In genomic region chr17:7484964-7485377, GRCh38 we compare ENCODE assay signal across 8 cellular contexts. TPM values are rescaled to one million over a fixed set of nuclear protein-coding genes. Genes with fewer than 3 reads are reported as not detected.
DNase-seq lines count a peak whose midpoint lies in the region; ATAC-seq and TF ChIP-seq lines count a peak whose summit lies in the region.

No MANE protein-coding gene starts in this region.

- ATAC-seq in IMR-90 (ENCODE audit: low read depth) = no peak
- ATAC-seq in natural killer cell treated with Interleukin-12 subunit alpha and Interleukin-12 subunit beta and Interleukin-15 and Interleukin-18, amount 100 ng/mL, for 72 hours = no peak

- peaks cover 1 to 61% of the 10 kb centered on the region in 2 experiments; a peak in 2 of 4 replicates for H3K79me1 ChIP-seq in IMR-90 (ENCODE audit: low read depth in 1 of 2, low read length in 2 of 2)

- peak overlapping the region; percentile 67 for H2BK5ac ChIP-seq in IMR-90 (ENCODE audit: low read depth, low read length, poor library complexity, severe bottlenecking)

- H3K9me3 Mint-ChIP-seq in CD14-positive monocyte = no peaks in the 10 kb centered on the region
- no peaks in the 10 kb centered on the region for H3K9me3 Mint-ChIP-seq in natural killer cell treated with Interleukin-12 subunit alpha and Interleukin-12 subunit beta and Interleukin-15 and Interleukin-18, amount 100 ng/mL, for 72 hours

- POLR2A ChIA-PET in IMR-90 (lab: Charles Lee; ENCODE audit: unreplicated experiment) = interaction anchor here (0.6 kb wide), 2 partner anchors 9 to 81 kb away, joined by 3 to 5 read pairs; partner anchors contain the start of gene TMEM256

- peak overlapping the region; percentile 78 for H2AFZ ChIP-seq in IMR-90 (replicated peaks; ENCODE audit: low read length, poor library complexity)

- peaks cover 73% of the 10 kb centered on the region for H3K4me1 Mint-ChIP-seq in CD14-positive monocyte
- peaks cover 55 to 62% of the 10 kb centered on the region in 2 donors for H3K4me1 Mint-ChIP-seq in natural killer cell treated with Interleukin-12 subunit alpha and Interleukin-12 subunit beta and Interleukin-15 and Interleukin-18, amount 100 ng/mL, for 72 hours (ENCODE audit: low read depth in 2 of 2)

- no peaks in the 10 kb centered on the region for H3K27me3 ChIP-seq in IMR-90 (ENCODE audit: control insufficient read depth, insufficient read depth, low read length)

- peaks cover 1 to 3% (median 2%) of the 10 kb centered on the region in 3 donors for H3K27me3 Mint-ChIP-seq in CD14-positive monocyte (ENCODE audit: low read depth in 3 of 3)
- H3K27me3 Mint-ChIP-seq in natural killer cell treated with Interleukin-12 subunit alpha and Interleukin-12 subunit beta and Interleukin-15 and Interleukin-18, amount 100 ng/mL, for 72 hours = no peaks in the 10 kb centered on the region

- H3K56ac ChIP-seq in IMR-90 (ENCODE audit: extremely low read depth, insufficient read depth, low read length) = peak overlapping the region; percentile 72

- peak overlapping the region; percentile 20 for H2AK5ac ChIP-seq in IMR-90 (ENCODE audit: low read depth, low read length)

- no peak overlapping the region for H4K5ac ChIP-seq in IMR-90 (ENCODE audit: low read depth, low read length)

- peak overlapping the region; percentile 96 to 100 (median 100) for H3K27ac Mint-ChIP-seq in CD14-positive monocyte
- H3K27ac Mint-ChIP-seq in natural killer cell treated with Interleukin-12 subunit alpha and Interleukin-12 subunit beta and Interleukin-15 and Interleukin-18, amount 100 ng/mL, for 72 hours = peak overlapping the region; percentile 98

- peak overlapping the region; percentile 55 for H3K4me3 ChIP-seq in IMR-90 (ENCODE audit: insufficient read depth, low read depth, low read length)

- peak overlapping the region; percentile 98 for H3K23ac ChIP-seq in IMR-90 (ENCODE audit: low read depth, low read length)

- peak overlapping the region; percentile 93 to 97 for H3K4me3 Mint-ChIP-seq in CD14-positive monocyte
- H3K4me3 Mint-ChIP-seq in natural killer cell treated with Interleukin-12 subunit alpha and Interleukin-12 subunit beta and Interleukin-15 and Interleukin-18, amount 100 ng/mL, for 72 hours = peak overlapping the region; percentile 91

- peaks cover 13% of the 10 kb centered on the region for H3K4me1 ChIP-seq in IMR-90 (ENCODE audit: control insufficient read depth, insufficient read depth, low read length)

- no peak overlapping the region for H2BK20ac ChIP-seq in IMR-90 (ENCODE audit: low read depth, low read length)

- no CpG with 5 or more reads among the region's 15 CpGs for WGBS in IMR-90 (ENCODE audit: extremely low coverage in 2 of 2, insufficient read length in 1 of 2), 2 experiments

- TF ChIP-seq CTCF in CD14-positive monocyte (IDR thresholded peaks at IDR 0.05) = no peak
- TF ChIP-seq CTCF in IMR-90 (conservative IDR thresholded peaks at IDR 0.05; ENCODE audit: low read depth, low read length) = no peak

- H3K27ac ChIP-seq in IMR-90 (ENCODE audit: insufficient read depth, low read length) (peak overlapping the region; percentile 47), caudate nucleus (ENCODE audit: low read depth, low read length) (peak overlapping the region; percentile 99)

- H4K8ac ChIP-seq in IMR-90 (ENCODE audit: low read depth in 2 of 2, low read length in 2 of 2) = peak overlapping the region in 1 of 2 experiments; percentile 10; a peak in 1 of 4 replicates

- CTCF ChIA-PET in IMR-90 (lab: Yijun Ruan, JAX) = no interaction called here

- no peak for TF ChIP-seq RAD21 in IMR-90 (IDR thresholded peaks at IDR 0.05; ENCODE audit: low read length)

- H4K91ac ChIP-seq in IMR-90 (ENCODE audit: insufficient read depth, low read depth, low read length) = 0 out of 2 replicates have a peak overlapping the region, but pooled peaks have one; percentile 0

- no peaks in the 10 kb centered on the region for H3K9me3 ChIP-seq in IMR-90 (ENCODE audit: control insufficient read depth, insufficient read depth, low read length)

- peak overlapping the region; percentile 7; the same call in 1 of the 3 replicates for H2BK15ac ChIP-seq in IMR-90 (ENCODE audit: low read depth, low read length)

- peaks cover 3% of the 10 kb centered on the region; the same call in 1 of the 2 replicates for H3K36me3 ChIP-seq in IMR-90 (ENCODE audit: control insufficient read depth, insufficient read depth, low read length)

- intact Hi-C loops in CD14-positive monocyte (cut with micrococcal nuclease) (loop anchor here (1.0 to 10.0 kb wide), 8 partner anchors 46 to 357 kb away; partner anchors contain the start of genes DVL2 (in 1 of the 2), FGF11 (in 1 of the 2), KCTD11 (in 1 of the 2) and PHF23 (in 1 of the 2)), IMR-90 (cut with micrococcal nuclease) (loop anchor here (1.0 to 5.0 kb wide), 3 partner anchors 76 to 202 kb away; partner anchors contain the start of genes SENP3, TMEM256, TP53 and WRAP53)

- DNase-seq in CD14-positive monocyte (ENCODE audit: low spot score) (no peak), IMR-90 (no peak), caudate nucleus (lab: John Stamatoyannopoulos, UW) (no peak), C1 segment of cervical spinal cord (lab: John Stamatoyannopoulos, UW) (no peak), SW 1271 (lab: John Stamatoyannopoulos, UW) (no peak), HPDE6-E6E7 (ENCODE audit: extremely low spot score) (no peak)
- DNase-seq in natural killer cell treated with Interleukin-12 subunit alpha and Interleukin-12 subunit beta and Interleukin-15 and Interleukin-18, amount 100 ng/mL, for 72 hours (ENCODE audit: low spot score) = no peak
- DNase-seq in activated CD8-positive, alpha-beta memory T cell treated with anti-CD3 and anti-CD28 coated beads, Interleukin-2, amount 50 U/mL, for 48 hours = no peak

- TF ChIP-seq POLR2A in IMR-90 (IDR thresholded peaks at IDR 0.05; ENCODE audit: low read depth, low read length) = no peak

- peak overlapping the region; percentile 6; the same call in 1 of the 2 replicates for H3K18ac ChIP-seq in IMR-90 (ENCODE audit: low read depth, low read length)

- H3K4me2 ChIP-seq in IMR-90 (ENCODE audit: low read depth, low read length) = peak overlapping the region; percentile 98

- peaks cover 48% of the 10 kb centered on the region for H4K20me1 ChIP-seq in IMR-90 (ENCODE audit: insufficient read depth, low read length)

- BruUV-seq in IMR-90 (replicated peaks; lab: Mats Ljungman, UMichigan) = no TSS peak

- in situ Hi-C loops in IMR-90 (cut with MboI; ENCODE audit: low sequenced_read_pairs) = no loop called here

- dilution Hi-C loops in IMR-90 (cut with HindIII; ENCODE audit: low sequenced_read_pairs, unreplicated experiment) = no loop called here

- peaks cover 6% of the 10 kb centered on the region; the same call in 1 of the 2 replicates for H3K9me1 ChIP-seq in IMR-90 (ENCODE audit: insufficient read depth, low read length)

- H2AK9ac ChIP-seq in IMR-90 (replicated peaks; ENCODE audit: low read depth, low read length, poor library complexity) = peak overlapping the region; percentile 75

- peak overlapping the region; percentile 87 for H3K4ac ChIP-seq in IMR-90 (ENCODE audit: low read depth, low read length)

- H2BK120ac ChIP-seq in IMR-90 (ENCODE audit: low read depth, low read length) = no peak overlapping the region

- peaks cover 14 to 15% of the 10 kb centered on the region in 2 donors for H3K36me3 Mint-ChIP-seq in CD14-positive monocyte
- peaks cover 29% of the 10 kb centered on the region for H3K36me3 Mint-ChIP-seq in natural killer cell treated with Interleukin-12 subunit alpha and Interleukin-12 subunit beta and Interleukin-15 and Interleukin-18, amount 100 ng/mL, for 72 hours

- peak overlapping the region; percentile 97 for H3K14ac ChIP-seq in IMR-90 (replicated peaks; ENCODE audit: low read depth, low read length)

- peak overlapping the region; percentile 80 for H3K9ac ChIP-seq in IMR-90 (ENCODE audit: low read depth, low read length)

RNA-seq across cellular contexts. Expression of gene POLR2A, which starts 0.8 kb away (rescaled TPM):
- polyA plus RNA-seq in CD14-positive monocyte (10 to 100 TPM; 12.1 to 25.4 TPM), IMR-90 (2012; rRNA removed) (38.4 and 54.0 TPM in 2 replicates)
- 56.4 and 56.6 TPM in 2 replicates for total RNA-seq in IMR-90 (2012; rRNA removed)
- 27.6 and 39.2 TPM in 2 replicates for polyA plus RNA-seq in IMR-90 (2012; cell fraction: cytosol; rRNA removed)
- 56.8 and 69.7 TPM in 2 replicates for polyA plus RNA-seq in IMR-90 (2012; cell fraction: nucleus; rRNA removed; ENCODE audit: low replicate concordance)
- 100 to 1,000 TPM; 212 to 283 TPM for total RNA-seq in natural killer cell treated with Interleukin-12 subunit alpha and Interleukin-12 subunit beta and Interleukin-15 and Interleukin-18, amount 100 ng/mL, for 72 hours

RNA-seq across cellular contexts. Expression of gene SLC35G6, which starts 3.7 kb away (rescaled TPM):
- polyA plus RNA-seq in CD14-positive monocyte (not detected), IMR-90 (2012; rRNA removed) (not detected in 2 replicates)
- total RNA-seq in IMR-90 (2012; rRNA removed) = not detected in 2 replicates
- polyA plus RNA-seq in IMR-90 (2012; cell fraction: cytosol; rRNA removed) = not detected in 2 replicates
- not detected in 2 replicates for polyA plus RNA-seq in IMR-90 (2012; cell fraction: nucleus; rRNA removed; ENCODE audit: low replicate concordance)
- not detected for total RNA-seq in natural killer cell treated with Interleukin-12 subunit alpha and Interleukin-12 subunit beta and Interleukin-15 and Interleukin-18, amount 100 ng/mL, for 72 hours

RNA-seq across cellular contexts. Expression of gene ZBTB4, which starts 5.5 kb away (rescaled TPM):
- polyA plus RNA-seq in CD14-positive monocyte = 1 to 10 TPM; 3.4 to 4.4 TPM
- 6.3 and 8.3 TPM in 2 replicates for total RNA-seq in IMR-90 (2012; rRNA removed)
- 20.1 and 20.3 TPM in 2 replicates for polyA plus RNA-seq in IMR-90 (2012; rRNA removed)
- 12.2 and 17.4 TPM in 2 replicates for polyA plus RNA-seq in IMR-90 (2012; cell fraction: cytosol; rRNA removed)
- 49.1 and 50.3 TPM in 2 replicates for polyA plus RNA-seq in IMR-90 (2012; cell fraction: nucleus; rRNA removed; ENCODE audit: low replicate concordance)
- 10 to 100 TPM; 19.7 to 26.1 TPM for total RNA-seq in natural killer cell treated with Interleukin-12 subunit alpha and Interleukin-12 subunit beta and Interleukin-15 and Interleukin-18, amount 100 ng/mL, for 72 hours

RNA-seq across cellular contexts. Expression of gene CHRNB1, which starts 40.1 kb away (rescaled TPM):
- 10 to 100 TPM; 14.7 to 15.7 TPM for polyA plus RNA-seq in CD14-positive monocyte
- total RNA-seq in IMR-90 (2012; rRNA removed) = 4.2 and 4.3 TPM in 2 replicates
- polyA plus RNA-seq in IMR-90 (2012; rRNA removed) = 6.0 and 6.4 TPM in 2 replicates
- polyA plus RNA-seq in IMR-90 (2012; cell fraction: cytosol; rRNA removed) = 7.0 and 8.0 TPM in 2 replicates
- 0.76 and 1.6 TPM in 2 replicates for polyA plus RNA-seq in IMR-90 (2012; cell fraction: nucleus; rRNA removed; ENCODE audit: low replicate concordance)
- total RNA-seq in natural killer cell treated with Interleukin-12 subunit alpha and Interleukin-12 subunit beta and Interleukin-15 and Interleukin-18, amount 100 ng/mL, for 72 hours = 10 to 100 TPM; 10.4 to 13.7 TPM

RNA-seq across cellular contexts. Expression of gene FGF11, which starts 45.7 kb away (rescaled TPM):
- polyA plus RNA-seq in CD14-positive monocyte (not detected), IMR-90 (2012; rRNA removed) (0.99 and 1.1 TPM in 2 replicates)
- 0.18 and 0.28 TPM in 2 replicates for total RNA-seq in IMR-90 (2012; rRNA removed)
- 0.96 and 1.8 TPM in 2 replicates for polyA plus RNA-seq in IMR-90 (2012; cell fraction: cytosol; rRNA removed)
- 3.8 and 3.9 TPM in 2 replicates for polyA plus RNA-seq in IMR-90 (2012; cell fraction: nucleus; rRNA removed; ENCODE audit: low replicate concordance)
- 1 to 10 TPM; 1.9 to 4.5 TPM for total RNA-seq in natural killer cell treated with Interleukin-12 subunit alpha and Interleukin-12 subunit beta and Interleukin-15 and Interleukin-18, amount 100 ng/mL, for 72 hours
